1 cellular context compared by ENCODE assay signal in genomic region chr3:42865256-42865655, GRCh38.
TF ChIP-seq lines count a peak whose summit lies in the region.

No MANE protein-coding gene starts in this region.

TF ChIP-seq in K562, 482 proteins besides CTCF, POLR2A, EP300 and RAD21:
- TF ChIP-seq HNRNPH1 (optimal IDR thresholded peaks at IDR 0.05; ENCODE audit: low read depth, low read length) = no peak
- no peak for TF ChIP-seq RBM25 (IDR thresholded peaks at IDR 0.05; ENCODE audit: low read depth, low read length, severe bottlenecking)
- TF ChIP-seq TFAP4 (CRISPR knock-in tag; IDR thresholded peaks at IDR 0.05; ENCODE audit: borderline replicate concordance) = no peak
TF ChIP-seq in K562: peak in this region for 0.
